In the genomic region with DNA sequence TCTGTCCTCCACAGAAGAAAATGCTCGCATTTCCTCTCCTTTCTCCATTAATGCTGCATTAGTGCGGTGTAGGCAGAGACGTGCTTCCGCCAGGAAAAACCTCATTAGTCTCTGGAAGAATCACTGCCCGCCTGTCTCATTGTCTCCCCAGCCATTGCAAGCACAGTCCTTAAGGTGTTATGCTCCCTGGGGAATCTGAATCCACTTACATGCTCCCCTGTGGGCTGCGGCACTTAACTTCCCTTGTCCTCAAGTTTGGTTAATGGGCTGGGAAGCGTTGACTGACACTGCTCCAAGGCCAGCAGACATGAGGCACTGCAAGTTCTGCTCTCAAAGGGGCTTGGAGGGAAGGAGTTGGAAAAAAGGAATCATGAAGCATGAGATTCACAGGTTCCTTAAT, we compare ENCODE assay signal across 22 cellular contexts. TPM values are rescaled to one million over a fixed set of nuclear protein-coding genes. Genes with fewer than 3 reads are reported as not detected.
A peak's percentile ranks its signal among the peaks of the same experiment; 100 is the strongest.
DNase-seq lines count a peak whose midpoint lies in the region; ATAC-seq, FAIRE-seq and TF ChIP-seq lines count a peak whose summit lies in the region.
"Had no signal": no experiment of that assay in that cellular context is flagged by ENCODE, and none has a peak within 500 bp of the region (broad histone marks: within the 10 kb centered on the region; RNA-seq: fewer than 3 reads in every experiment).

No MANE protein-coding gene starts in this region.

- POLR2A ChIA-PET in HepG2 (lab: Yijun Ruan, JAX): no interaction called here

- intact Hi-C loops in right lobe of liver (cut with DNase I): no loop called here
- intact Hi-C loops in HepG2 (cut with micrococcal nuclease; ENCODE audit: unreplicated experiment): no loop called here

- no peak for FAIRE-seq in HepG2 (lab: Jason Lieb, UNC)
- FAIRE-seq: A204.1, GM12878, GM18507 had no signal

- TF ChIP-seq EP300 in HepG2 (IDR thresholded peaks at IDR 0.05; ENCODE audit: low read depth in 2 of 2, low read length in 2 of 2) (no peak), HepG2 (CRISPR knock-in tag; IDR thresholded peaks at IDR 0.05; ENCODE audit: borderline replicate concordance) (no peak)

- no peaks in the 10 kb centered on the region for H3K79me2 ChIP-seq in HepG2 (ENCODE audit: insufficient read depth, low read length)

- CTCF ChIA-PET in HepG2 (lab: Yijun Ruan, JAX; ENCODE audit: low intra/inter-chr PET ratio, low total read pairs): no interaction called here

- no peaks in the 10 kb centered on the region for H3K4me1 ChIP-seq in right lobe of liver
- H3K4me1 ChIP-seq in HepG2 (ENCODE audit: insufficient read depth, low read length): no peaks in the 10 kb centered on the region
- H3K4me1 ChIP-seq: Peyer's patch had no signal

- no peak for TF ChIP-seq POLR2A in right lobe of liver (IDR thresholded peaks at IDR 0.05)
- no peak for TF ChIP-seq POLR2A in HepG2 (IDR thresholded peaks at IDR 0.05; ENCODE audit: insufficient read depth in 1 of 2, low read depth in 2 of 2, low read length in 2 of 2)

- TF ChIP-seq RAD21 in HepG2 (CRISPR knock-in tag; IDR thresholded peaks at IDR 0.05): no peak

- no peak overlapping the region for H3K9ac ChIP-seq in HepG2 (ENCODE audit: insufficient read depth, low read depth, low read length)
- H3K9ac ChIP-seq: KMS-11, SK-N-SH had no signal

- no peaks in the 10 kb centered on the region for H3K9me3 ChIP-seq in right lobe of liver
- H3K9me3 ChIP-seq in HepG2 (ENCODE audit: low read length): no peaks in the 10 kb centered on the region
- H3K9me3 ChIP-seq: Peyer's patch, SK-N-SH had no signal

- no peaks in the 10 kb centered on the region for H4K20me1 ChIP-seq in HepG2 (ENCODE audit: insufficient read depth, low read length)

- 66% methylated on average over 7 of the region's 7 CpGs for WGBS in right lobe of liver (ENCODE audit: insufficient coverage, low coverage, low lambda C conversion rate, missing lambda C conversion rate)
- whole genome bisulfite sequencing in HepG2 (ENCODE audit: low lambda C conversion rate): 98% methylated on average over 7 of the region's 7 CpGs

- H3K27ac ChIP-seq in right lobe of liver: no peak overlapping the region
- H3K27ac ChIP-seq in HepG2 (ENCODE audit: extremely low read length, insufficient read depth, low read length): no peak overlapping the region
- H3K27ac ChIP-seq in coronary artery: no peak overlapping the region
- H3K27ac ChIP-seq: C4-2B, HL-60, KMS-11, Peyer's patch had no signal

- peaks cover 0 to 4% (median 1%) of the 10 kb centered on the region in 4 donors for H3K36me3 ChIP-seq in right lobe of liver
- no peaks in the 10 kb centered on the region for H3K36me3 ChIP-seq in HepG2 (replicated peaks in 1 of 2; ENCODE audit: control insufficient read depth in 1 of 2, insufficient read depth in 2 of 2, low read length in 2 of 2)

- H2AFZ ChIP-seq in HepG2 (ENCODE audit: low read length): no peak overlapping the region

- no peak overlapping the region for H3K4me2 ChIP-seq in HepG2 (ENCODE audit: low read depth, low read length)
- H3K4me2 ChIP-seq: KMS-11, SK-N-SH had no signal

- H3K4me3 ChIP-seq in right lobe of liver (no peak overlapping the region), HepG2 (replicated peaks in 1 of 3; ENCODE audit: insufficient read depth in 1 of 3, low read depth in 2 of 3, low read length in 3 of 3) (no peak overlapping the region), coronary artery (no peak overlapping the region)
- H3K4me3 ChIP-seq: GM12878, Peyer's patch had no signal

- ATAC-seq in right lobe of liver (peak in 3 of 4 donors; percentile 31 to 41 (median 37)), HepG2 (no peak)
- no peak for ATAC-seq in activated CD4-positive, CD25-positive, alpha-beta regulatory T cell treated with anti-CD3 and anti-CD28 coated beads, Interleukin-2, amount 50 U/mL, for 24 hours
- ATAC-seq: GM12878 had no signal

- no peak for DNase-seq in right lobe of liver
- DNase-seq in HepG2 (ENCODE audit: low spot score): no peak
- DNase-seq in NCI-H69 (lab: John Stamatoyannopoulos, UW): peak; percentile 59
- peak; percentile 15 for DNase-seq in iPS-NIHi11 (ENCODE audit: low spot score)
- no peak for DNase-seq in activated T-cell treated with anti-CD3 and anti-CD28 coated beads, Interleukin-2, amount 50 U/mL, for 1 hour
- no peak for DNase-seq in coronary artery (ENCODE audit: low spot score)
- no peak for DNase-seq in NOMO-1 treated with DMSO at 0.1 percent for 48 hours (lab: John Stamatoyannopoulos, UW; ENCODE audit: unreplicated experiment)
- DNase-seq: DMS153, NCI-H1092 treated with DMSO at 0.1 percent for 48 hours, NCI-H1930, NCI-H2227 treated with DMSO at 0.1 percent for 48 hours, NCI-H526, Peyer's patch, Right ventricle myocardium superior, SK-N-SH had no signal

- in situ Hi-C loops in HepG2 (cut with HindIII; ENCODE audit: extremely low pct_ligation_motif_present, low pct_unique_long_range_greater_than_20kb): no loop called here

- H3K27me3 ChIP-seq in right lobe of liver: no peaks in the 10 kb centered on the region
- H3K27me3 ChIP-seq in HepG2 (ENCODE audit: control insufficient read depth in 1 of 2, insufficient read depth in 2 of 2, low read length in 2 of 2): no peaks in the 10 kb centered on the region
- H3K27me3 ChIP-seq: Peyer's patch had no signal

- TF ChIP-seq CTCF in right lobe of liver (IDR thresholded peaks at IDR 0.05): no peak
- no peak for TF ChIP-seq CTCF in HepG2 (CRISPR knock-in tag; IDR thresholded peaks at IDR 0.05)
- TF ChIP-seq CTCF in coronary artery (IDR thresholded peaks at IDR 0.05): no peak

- no TSS peak for BruUV-seq in HepG2 (replicated peaks; lab: Mats Ljungman, UMichigan)

TF ChIP-seq in HepG2, 621 proteins besides CTCF, POLR2A, EP300 and RAD21:
- TF ChIP-seq ZNF746 (CRISPR knock-in tag; IDR thresholded peaks at IDR 0.05) (no peak), ZNF547 (CRISPR knock-in tag; IDR thresholded peaks at IDR 0.05) (no peak), SIX1 (CRISPR knock-in tag; IDR thresholded peaks at IDR 0.05; ENCODE audit: borderline replicate concordance) (no peak), ZNF614 (CRISPR knock-in tag; IDR thresholded peaks at IDR 0.05; ENCODE audit: borderline replicate concordance) (no peak), TAF15 (IDR thresholded peaks at IDR 0.05; ENCODE audit: low read depth, low read length, poor library complexity, severe bottlenecking) (no peak), ZFP41 (CRISPR knock-in tag; IDR thresholded peaks at IDR 0.05; ENCODE audit: borderline replicate concordance) (no peak), ARNT (IDR thresholded peaks at IDR 0.05) (no peak)
- TF ChIP-seq, protein P1, sequence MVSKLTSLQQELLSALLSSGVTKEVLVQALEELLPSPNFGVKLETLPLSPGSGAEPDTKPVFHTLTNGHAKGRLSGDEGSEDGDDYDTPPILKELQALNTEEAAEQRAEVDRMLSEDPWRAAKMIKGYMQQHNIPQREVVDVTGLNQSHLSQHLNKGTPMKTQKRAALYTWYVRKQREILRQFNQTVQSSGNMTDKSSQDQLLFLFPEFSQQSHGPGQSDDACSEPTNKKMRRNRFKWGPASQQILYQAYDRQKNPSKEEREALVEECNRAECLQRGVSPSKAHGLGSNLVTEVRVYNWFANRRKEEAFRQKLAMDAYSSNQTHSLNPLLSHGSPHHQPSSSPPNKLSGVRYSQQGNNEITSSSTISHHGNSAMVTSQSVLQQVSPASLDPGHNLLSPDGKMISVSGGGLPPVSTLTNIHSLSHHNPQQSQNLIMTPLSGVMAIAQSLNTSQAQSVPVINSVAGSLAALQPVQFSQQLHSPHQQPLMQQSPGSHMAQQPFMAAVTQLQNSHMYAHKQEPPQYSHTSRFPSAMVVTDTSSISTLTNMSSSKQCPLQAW (CRISPR knock-in tag; IDR thresholded peaks at IDR 0.05): no peak

RNA-seq across cellular contexts. Expression of a gene that starts 41.6 kb away (rescaled TPM):
- total RNA-seq in right lobe of liver: 100 to 1,000 TPM in 3 of 6 experiments, 10 to 100 TPM in 3; 43.2 to 118 (median 98.3) TPM
- total RNA-seq in HepG2 (2016; rRNA removed; fragmentation: Illumina TruSeq; extraction: Trizol): 184 and 297 TPM in 2 replicates
- total RNA-seq in HepG2 (2016; cell fraction: cytosol; rRNA removed; fragmentation: Illumina TruSeq; extraction: Trizol; ENCODE audit: low read depth): 24.4 and 28.1 TPM in 2 replicates
- total RNA-seq in HepG2 (2016; cell fraction: insoluble cytoplasmic fraction; rRNA removed; fragmentation: Illumina TruSeq; extraction: Trizol): 186 and 306 TPM in 2 replicates
- 65.3 and 69.4 TPM in 2 replicates for total RNA-seq in HepG2 (2016; cell fraction: membrane; rRNA removed; fragmentation: Illumina TruSeq; extraction: Trizol)
- total RNA-seq in HepG2 (2016; cell fraction: nucleus; rRNA removed; fragmentation: Illumina TruSeq; extraction: Trizol): 97.4 and 105 TPM in 2 replicates
- 70.1 and 77.0 TPM in 2 replicates for polyA plus RNA-seq in HepG2 (2011; rRNA removed)
- polyA plus RNA-seq in HepG2 (2011; cell fraction: cytosol; rRNA removed): 41.1 and 61.6 TPM in 2 replicates
- polyA plus RNA-seq in HepG2 (2011; cell fraction: nucleus; rRNA removed): 43.0 and 52.7 TPM in 2 replicates
- 119 and 167 TPM in 2 replicates for polyA plus RNA-seq in HepG2 (2012)
- 14.2 and 16.3 TPM in 2 replicates for polyA plus RNA-seq in HepG2 (2016; cell fraction: cytosol; fragmentation: Illumina TruSeq; extraction: Trizol; ENCODE audit: low read depth)
- 238 and 259 TPM in 2 replicates for polyA plus RNA-seq in HepG2 (2016; cell fraction: insoluble cytoplasmic fraction; fragmentation: Illumina TruSeq; extraction: Trizol; ENCODE audit: low read depth)
- 31.2 and 35.1 TPM in 2 replicates for polyA plus RNA-seq in HepG2 (2016; cell fraction: membrane; fragmentation: Illumina TruSeq; extraction: Trizol; ENCODE audit: low read depth)
- polyA plus RNA-seq in HepG2 (2016; cell fraction: nucleus; fragmentation: Illumina TruSeq; extraction: Trizol; ENCODE audit: insufficient read depth, low read depth): 102 and 103 TPM in 2 replicates
- polyA minus RNA-seq in HepG2 (2011; rRNA and poly(A)+ RNA removed; ENCODE audit: low replicate concordance): 49.2 and 194 TPM in 2 replicates
- 74.8 and 84.1 TPM in 2 replicates for polyA minus RNA-seq in HepG2 (2011; cell fraction: cytosol; rRNA and poly(A)+ RNA removed)
- 90.4 and 149 TPM in 2 replicates for polyA minus RNA-seq in HepG2 (2011; cell fraction: nucleus; rRNA and poly(A)+ RNA removed)

Comparison
In these comparisons a context has a peak if more than half of its experiments do, and no peak if none do; other contexts are left out.
1. ATAC-seq: peak in right lobe of liver (3 of 4); none in HepG2 (single experiment) and activated CD4-positive, CD25-positive, alpha-beta regulatory T cell treated with anti-CD3 and anti-CD28 coated beads, Interleukin-2, amount 50 U/mL, for 24 hours (0 of 2).
2. DNase-seq: peak in NCI-H69 (single experiment) and iPS-NIHi11 (single experiment); none in right lobe of liver (0 of 3), HepG2 (single experiment), activated T-cell treated with anti-CD3 and anti-CD28 coated beads, Interleukin-2, amount 50 U/mL, for 1 hour (single experiment), coronary artery (single experiment) and NOMO-1 treated with DMSO at 0.1 percent for 48 hours (single experiment).